ENCODE assay signal across 22 cellular contexts in the genomic region with DNA sequence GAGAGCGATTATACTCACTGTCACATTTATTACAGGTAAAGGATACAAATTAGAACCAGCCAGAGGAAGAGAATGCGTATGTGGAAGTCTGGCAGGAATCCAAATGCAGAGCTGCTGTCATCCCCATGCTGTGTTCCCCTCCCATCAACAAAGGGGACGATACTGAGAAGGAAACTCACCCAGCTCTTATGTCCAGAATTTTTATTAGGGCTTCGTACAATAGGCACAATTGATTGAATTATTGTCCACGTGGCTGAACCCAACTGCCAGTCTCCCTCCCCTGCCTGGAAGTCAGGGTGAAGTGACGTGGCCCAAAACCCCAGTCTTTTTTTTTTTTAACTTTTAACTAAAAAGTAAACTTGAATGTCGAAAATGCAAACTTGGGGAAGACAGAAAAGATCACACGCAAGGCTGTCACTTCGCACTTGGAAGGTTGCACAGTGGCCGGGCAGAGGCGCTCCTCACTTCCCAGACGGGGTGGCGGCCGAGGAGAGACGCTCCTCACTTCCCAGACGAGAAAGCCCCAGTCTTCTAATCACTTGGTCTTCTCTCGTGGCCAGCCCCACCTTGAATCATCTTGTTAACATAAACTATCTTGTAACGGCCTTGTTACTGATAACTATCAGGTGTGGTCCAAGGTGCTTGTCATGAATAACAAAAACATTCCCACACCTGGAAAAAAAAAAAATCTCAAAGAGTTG. TPM values are rescaled to one million over a fixed set of nuclear protein-coding genes. Genes with fewer than 3 reads are reported as not detected.
DNase-seq lines count a peak whose midpoint lies in the region; ATAC-seq, FAIRE-seq and TF ChIP-seq lines count a peak whose summit lies in the region.
"Had no signal": no experiment of that assay in that cellular context is flagged by ENCODE, and none has a peak within 500 bp of the region (broad histone marks: within the 10 kb centered on the region; RNA-seq: fewer than 3 reads in every experiment).

No MANE protein-coding gene starts in this region.

- no peaks in the 10 kb centered on the region for H3K4me1 ChIP-seq in HEK293 (ENCODE audit: control insufficient read depth, insufficient read depth, low read length)
- H3K4me1 ChIP-seq in K562 (replicated peaks in 1 of 2; ENCODE audit: control insufficient read depth in 2 of 2, insufficient read depth in 2 of 2, low read length in 2 of 2), result peaks cover 3 to 4% of the 10 kb centered on the region in 2 experiments; a peak in 1 of 5 replicates
- H3K4me1 ChIP-seq in neuron (ENCODE audit: insufficient read depth, low read length), result peaks cover 33% of the 10 kb centered on the region
- H3K4me1 ChIP-seq in smooth muscle cell (ENCODE audit: low read depth), result no peaks in the 10 kb centered on the region
- H3K4me1 ChIP-seq: left lung had no signal

- H3K4me1 Mint-ChIP-seq in activated CD4-positive, alpha-beta T cell treated with anti-CD3 and anti-CD28 coated beads for 36 hours, result peaks cover 18% of the 10 kb centered on the region
- no peaks in the 10 kb centered on the region for H3K4me1 Mint-ChIP-seq in natural killer cell

- no peak overlapping the region; the same call in 1 of the 2 replicates for H3K4me2 ChIP-seq in K562 (ENCODE audit: insufficient read depth, low read length)
- no peak overlapping the region for H3K4me2 ChIP-seq in smooth muscle cell

- DNase-seq in NCI-H2081 treated with DMSO at 0.1 percent for 48 hours (lab: John Stamatoyannopoulos, UW) (peak; percentile 13), K562 (ENCODE audit: extremely low read depth in 1 of 4, low spot score in 3 of 4) (no peak), smooth muscle cell (lab: John Stamatoyannopoulos, UW; ENCODE audit: unreplicated experiment) (no peak), natural killer cell (no peak)
- DNase-seq in activated CD4-positive, alpha-beta T cell treated with anti-CD3 and anti-CD28 coated beads for 36 hours, result no peak
- DNase-seq: activated CD8-positive, alpha-beta memory T cell treated with anti-CD3 and anti-CD28 coated beads for 24 hours; activated naive CD4-positive, alpha-beta T cell treated with anti-CD3 and anti-CD28 coated beads, Interleukin-2, amount 10 ng/mL, durations not matched to agents 7 days and 5 days; activated T-cell treated with anti-CD3 and anti-CD28 coated beads, Interleukin-2, amount 50 U/mL, for 48 hours; aorta; effector CD4-positive, alpha-beta T cell; occipital lobe; stimulated activated CD4-positive, alpha-beta T cell treated with anti-CD3 and anti-CD28 coated beads, Interleukin-1b, Interleukin-23, amount 100 ng/mL, for 48 hours; stimulated activated naive CD4-positive, alpha-beta T cell; transverse colon had no signal

- 48% methylated on average over 17 of the region's 18 CpGs for WGBS in K562 (ENCODE audit: insufficient coverage, low coverage, missing lambda C conversion rate)
- WGBS in smooth muscle cell (ENCODE audit: low lambda C conversion rate), result 85% methylated on average over 18 of the region's 18 CpGs

- POLR2A ChIA-PET in HEK293 (lab: Yijun Ruan, JAX), result no interaction called here
- POLR2A ChIA-PET in K562 (lab: Yijun Ruan, JAX), result interaction anchor here (0.7 kb wide), 1 partner anchor 435 kb away, joined by 3 read pairs; no protein-coding TSS in a partner anchor
- POLR2A ChIA-PET in activated CD4-positive, alpha-beta T cell treated with anti-CD3 and anti-CD28 coated beads for 36 hours (lab: Charles Lee), result interaction anchor here (0.5 to 0.6 kb wide), 2 partner anchors 572 to 715 kb away, joined by 4 read pairs; no protein-coding TSS in a partner anchor

- TF ChIP-seq EP300 in K562 (IDR thresholded peaks at IDR 0.05; ENCODE audit: low read length), result no peak

- H3K9ac ChIP-seq in K562 (ENCODE audit: insufficient read depth in 1 of 2, low read depth in 2 of 2, low read length in 2 of 2) (no peak overlapping the region), smooth muscle cell (ENCODE audit: low read depth) (no peak overlapping the region)

- no peaks in the 10 kb centered on the region for H3K9me3 ChIP-seq in HEK293 (ENCODE audit: control insufficient read depth, insufficient read depth, low read depth, low read length)
- no peaks in the 10 kb centered on the region for H3K9me3 ChIP-seq in K562 (replicated peaks; ENCODE audit: control insufficient read depth, insufficient read depth, low read depth, low read length)
- H3K9me3 ChIP-seq in neuron (ENCODE audit: low read length), result no peaks in the 10 kb centered on the region
- no peaks in the 10 kb centered on the region for H3K9me3 ChIP-seq in smooth muscle cell (replicated peaks; ENCODE audit: low read depth)
- H3K9me3 ChIP-seq: transverse colon had no signal

- TF ChIP-seq POLR2A in K562 (conservative IDR thresholded peaks at IDR 0.05), result no peak

- BruUV-seq in K562 (replicated peaks; lab: Mats Ljungman, UMichigan), result no TSS peak

- H3K27ac Mint-ChIP-seq in activated CD4-positive, alpha-beta T cell treated with anti-CD3 and anti-CD28 coated beads for 36 hours, result no peak overlapping the region
- no peak overlapping the region for H3K27ac Mint-ChIP-seq in natural killer cell
- H3K27ac Mint-ChIP-seq: activated naive CD4-positive, alpha-beta T cell treated with anti-CD3 and anti-CD28 coated beads, Interleukin-2, amount 10 ng/mL, durations not matched to agents 7 days and 5 days had no signal

- H3F3A ChIP-seq in smooth muscle cell (ENCODE audit: low read depth), result no peaks in the 10 kb centered on the region

- ATAC-seq in K562 (peak; percentile 65), HG03280 (IDR thresholded peaks at IDR 0.05; ENCODE audit: unreplicated experiment) (no peak), natural killer cell (no peak)
- no peak for ATAC-seq in activated CD4-positive, alpha-beta T cell treated with anti-CD3 and anti-CD28 coated beads for 36 hours
- ATAC-seq: esophagus mucosa, left lung had no signal

- no peaks in the 10 kb centered on the region for H3K27me3 ChIP-seq in K562 (ENCODE audit: control insufficient read depth in 2 of 2, insufficient read depth in 2 of 2, low read length in 2 of 2)
- H3K27me3 ChIP-seq in neuron (ENCODE audit: insufficient read depth, low read length), result no peaks in the 10 kb centered on the region
- no peaks in the 10 kb centered on the region for H3K27me3 ChIP-seq in smooth muscle cell (ENCODE audit: low read depth)

- H3K9me3 Mint-ChIP-seq in activated CD4-positive, alpha-beta T cell treated with anti-CD3 and anti-CD28 coated beads for 36 hours (ENCODE audit: low read depth), result no peaks in the 10 kb centered on the region
- no peaks in the 10 kb centered on the region for H3K9me3 Mint-ChIP-seq in natural killer cell
- H3K9me3 Mint-ChIP-seq: activated naive CD4-positive, alpha-beta T cell treated with anti-CD3 and anti-CD28 coated beads, Interleukin-2, amount 10 ng/mL, durations not matched to agents 7 days and 5 days had no signal

- peak; percentile 11 for FAIRE-seq in K562 (lab: Jason Lieb, UNC)
- FAIRE-seq: GM18507, RCC 7860 had no signal

- TF ChIP-seq CTCF in HEK293 (tag by site-specific recombination; IDR thresholded peaks at IDR 0.05) (no peak), K562 (IDR thresholded peaks at IDR 0.05 in 2 of 3, conservative IDR thresholded peaks at IDR 0.05 in 1 of 3; ENCODE audit: insufficient read depth in 2 of 3, low read depth in 1 of 3, low read length in 3 of 3) (no peak), smooth muscle cell (IDR thresholded peaks at IDR 0.05; ENCODE audit: borderline replicate concordance, insufficient read depth, poor library complexity, severe bottlenecking) (no peak), natural killer cell (IDR thresholded peaks at IDR 0.05) (no peak)

- no peaks in the 10 kb centered on the region for H3K9me1 ChIP-seq in K562 (ENCODE audit: control insufficient read depth, insufficient read depth, low read length)

- H3K27ac ChIP-seq in HEK293 (ENCODE audit: extremely low read depth, low read depth, low read length) (no peak overlapping the region), K562 (ENCODE audit: extremely low read depth, low read depth, low read length) (no peak overlapping the region), smooth muscle cell (ENCODE audit: low read depth) (no peak overlapping the region)
- H3K27ac ChIP-seq: left lung, SK-N-MC, transverse colon had no signal

- intact Hi-C loops in K562 (cut with micrococcal nuclease) (no loop called here), natural killer cell (cut with micrococcal nuclease) (no loop called here)
- intact Hi-C loops in activated CD4-positive, alpha-beta T cell treated with anti-CD3 and anti-CD28 coated beads for 36 hours (cut with DNase I, micrococcal nuclease), result no loop called here

- H2AFZ ChIP-seq in K562 (ENCODE audit: low read depth, low read length) (peak overlapping the region; percentile 69), neuron (ENCODE audit: low read depth, low read length) (peak overlapping the region; percentile 64), smooth muscle cell (ENCODE audit: low read depth) (no peak overlapping the region)

- CTCF ChIA-PET in HEK293 (lab: Yijun Ruan, JAX), result interaction anchor here (0.7 to 2.9 kb wide), 3 partner anchors 9 to 1529 kb away, joined by 4 to 15 read pairs (median 5); no protein-coding TSS in a partner anchor
- CTCF ChIA-PET in K562 (lab: Yijun Ruan, JAX; ENCODE audit: low intra/inter-chr PET ratio), result no interaction called here
- CTCF ChIA-PET in activated CD4-positive, alpha-beta T cell treated with anti-CD3 and anti-CD28 coated beads for 36 hours (lab: Charles Lee), result interaction anchor here (0.5 kb wide), 1 partner anchor 17 kb away, joined by 3 read pairs; no protein-coding TSS in a partner anchor

- H3K4me3 ChIP-seq in HEK293 (ENCODE audit: low read depth, low read length) (no peak overlapping the region), K562 (no peak overlapping the region), neuron (ENCODE audit: low read length) (no peak overlapping the region), smooth muscle cell (no peak overlapping the region)
- H3K4me3 ChIP-seq: left lung, SK-N-MC, transverse colon had no signal

- in situ Hi-C loops in K562 (cut with MboI), result loop anchor here (10.0 to 25.0 kb wide), 2 partner anchors 387 to 724 kb away; a partner anchor contains a TSS

- H3K27me3 Mint-ChIP-seq in activated CD4-positive, alpha-beta T cell treated with anti-CD3 and anti-CD28 coated beads for 36 hours, result peaks cover 12% of the 10 kb centered on the region
- H3K27me3 Mint-ChIP-seq in natural killer cell (ENCODE audit: low read depth in 2 of 2), result peaks cover 19 to 21% of the 10 kb centered on the region in 2 donors

- no peak for TF ChIP-seq RAD21 in K562 (CRISPR knock-in tag; conservative IDR thresholded peaks at IDR 0.05 in 1 of 2, IDR thresholded peaks at IDR 0.05 in 1 of 2)

- no peaks in the 10 kb centered on the region for H3K36me3 Mint-ChIP-seq in activated CD4-positive, alpha-beta T cell treated with anti-CD3 and anti-CD28 coated beads for 36 hours (ENCODE audit: low read depth)
- no peaks in the 10 kb centered on the region for H3K36me3 Mint-ChIP-seq in natural killer cell
- H3K36me3 Mint-ChIP-seq: activated naive CD4-positive, alpha-beta T cell treated with anti-CD3 and anti-CD28 coated beads, Interleukin-2, amount 10 ng/mL, durations not matched to agents 7 days and 5 days had no signal

- no peaks in the 10 kb centered on the region for H3K79me2 ChIP-seq in K562 (ENCODE audit: control insufficient read depth, insufficient read depth, low read length)
- H3K79me2 ChIP-seq in smooth muscle cell (ENCODE audit: low read depth), result no peaks in the 10 kb centered on the region

- H4K20me1 ChIP-seq in K562 (replicated peaks; ENCODE audit: control insufficient read depth, insufficient read depth, low read length) (no peaks in the 10 kb centered on the region), smooth muscle cell (ENCODE audit: low read depth) (no peaks in the 10 kb centered on the region)

- H3K36me3 ChIP-seq in HEK293 (ENCODE audit: control insufficient read depth in 2 of 2, insufficient read depth in 1 of 2, low read length in 2 of 2), result no peaks in the 10 kb centered on the region
- H3K36me3 ChIP-seq in K562 (ENCODE audit: control insufficient read depth, insufficient read depth, low read length), result no peaks in the 10 kb centered on the region
- H3K36me3 ChIP-seq in neuron (ENCODE audit: insufficient read depth, low read length), result no peaks in the 10 kb centered on the region
- no peaks in the 10 kb centered on the region for H3K36me3 ChIP-seq in smooth muscle cell (ENCODE audit: low read depth)
- H3K36me3 ChIP-seq: left lung, transverse colon had no signal

- H3K4me3 Mint-ChIP-seq in activated CD4-positive, alpha-beta T cell treated with anti-CD3 and anti-CD28 coated beads for 36 hours, result no peak overlapping the region
- H3K4me3 Mint-ChIP-seq in natural killer cell, result no peak overlapping the region
- H3K4me3 Mint-ChIP-seq: activated naive CD4-positive, alpha-beta T cell treated with anti-CD3 and anti-CD28 coated beads, Interleukin-2, amount 10 ng/mL, durations not matched to agents 7 days and 5 days had no signal

RNA-seq across cellular contexts. Expression of a gene that starts 40.0 kb away (rescaled TPM):
- 15.5 and 26.4 TPM in 2 replicates for total RNA-seq in K562 (2011; cell fraction: chromatin; rRNA removed; ENCODE audit: low replicate concordance)
- 3.3 and 6.2 TPM in 2 replicates for total RNA-seq in K562 (2011; cell fraction: nucleolus; rRNA removed)
- total RNA-seq in K562 (2011; cell fraction: nucleoplasm; rRNA removed), result 12.0 and 18.2 TPM in 2 replicates
- total RNA-seq in K562 (2014; rRNA removed) (12.5 and 15.2 TPM in 2 replicates), K562 (2014; rRNA removed; fragmentation: Illumina TruSeq; extraction: Trizol) (16.4 and 18.7 TPM in 2 replicates), K562 (2015; rRNA removed; fragmentation: Illumina TruSeq; extraction: Trizol) (13.8 and 15.0 TPM in 2 replicates), K562 (2021) (16.6 and 19.9 TPM in 2 replicates), smooth muscle cell (19.6 and 28.4 TPM in 2 replicates), natural killer cell (100 to 1,000 TPM; 101 to 118 (median 115) TPM)
- polyA plus RNA-seq in K562 (2011; rRNA removed) (13.2 and 15.4 TPM in 2 replicates), K562 (2014; fragmentation: Illumina TruSeq; extraction: Trizol) (13.3 and 16.3 TPM in 2 replicates), K562 (2014; fragmentation: Nextera tagmentation; extraction: Ambion mirVana) (1 to 10 TPM; 6.6 to 6.7 TPM), K562 (2014; rRNA removed) (9.9 and 16.6 TPM in 2 replicates), smooth muscle cell (8.5 and 14.3 TPM in 2 replicates)
- polyA plus RNA-seq in K562 (2011; cell fraction: cytosol; rRNA removed), result 6.7 and 9.2 TPM in 2 replicates
- 23.8 and 26.9 TPM in 2 replicates for polyA plus RNA-seq in K562 (2011; cell fraction: nucleus; rRNA removed)
- 11.0 and 16.4 TPM in 2 replicates for polyA plus RNA-seq in K562 (2012)
- polyA minus RNA-seq in K562 (2011; rRNA and poly(A)+ RNA removed), result 25.8 and 26.9 TPM in 2 replicates
- polyA minus RNA-seq in K562 (2011; cell fraction: cytosol; rRNA and poly(A)+ RNA removed), result 9.6 and 12.5 TPM in 2 replicates
- polyA minus RNA-seq in K562 (2011; cell fraction: nucleus; rRNA and poly(A)+ RNA removed), result 8.9 and 15.6 TPM in 2 replicates
- total RNA-seq in activated CD4-positive, alpha-beta T cell treated with anti-CD3 and anti-CD28 coated beads for 36 hours, result 10 to 100 TPM; 46.0 to 49.6 TPM
